Comparison of ENCODE assay signal across 9 cellular contexts in the genomic region with DNA sequence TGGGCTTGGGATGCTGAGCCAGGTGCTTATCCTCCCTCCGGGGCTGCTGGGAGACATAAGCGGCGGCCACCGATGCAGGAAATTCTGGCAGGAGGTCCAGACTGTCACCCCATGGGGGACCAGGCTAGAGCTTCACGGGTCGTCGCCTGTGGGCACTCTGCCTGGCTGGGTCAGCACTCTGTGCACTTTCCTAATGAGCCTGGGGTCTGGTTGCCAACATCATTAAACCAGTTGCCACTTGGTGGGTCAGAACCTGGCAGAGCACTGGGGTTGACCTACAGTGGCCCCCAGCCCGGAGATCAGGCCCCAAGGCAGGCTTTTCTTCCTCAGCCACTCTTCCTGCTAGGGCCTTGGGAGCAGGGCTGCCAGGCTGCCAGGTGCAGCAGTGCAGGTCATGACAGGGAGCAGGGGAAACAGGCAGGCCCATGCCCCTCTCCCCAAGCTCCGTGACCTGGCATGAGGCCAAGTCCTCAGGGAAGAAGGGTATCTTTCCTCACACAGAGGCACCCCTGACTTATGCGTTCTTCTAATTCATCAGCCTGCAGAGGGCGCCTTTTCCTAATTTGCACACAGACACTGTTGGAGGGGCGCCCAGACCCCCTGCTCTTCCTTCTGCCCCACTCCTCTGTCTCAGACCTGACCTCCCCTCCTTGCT.
DNase-seq lines count a peak whose midpoint lies in the region; TF ChIP-seq lines count a peak whose summit lies in the region.
"Had no signal": no experiment of that assay in that cellular context is flagged by ENCODE, and none has a peak within 500 bp of the region (broad histone marks: within the 10 kb centered on the region; RNA-seq: fewer than 3 reads in every experiment).

No MANE protein-coding gene starts in this region.

- H3K9me3 ChIP-seq in SJCRH30 (replicated peaks) (no peaks in the 10 kb centered on the region), uterus (no peaks in the 10 kb centered on the region)
- H3K9me3 ChIP-seq in effector memory CD4-positive, alpha-beta T cell (ENCODE audit: control insufficient read depth, low read length): no peaks in the 10 kb centered on the region
- H3K9me3 ChIP-seq: ascending aorta had no signal

- H3K4me3 ChIP-seq in SJCRH30 (no peak overlapping the region), uterus (no peak overlapping the region)
- no peak overlapping the region for H3K4me3 ChIP-seq in effector memory CD4-positive, alpha-beta T cell (ENCODE audit: insufficient read depth, low read depth, low read length, poor library complexity, severe bottlenecking)
- H3K4me3 ChIP-seq: ascending aorta had no signal

- intact Hi-C loops in uterus (cut with DNase I; ENCODE audit: low total_unique reads): no loop called here

- TF ChIP-seq CTCF in GM13977 (IDR thresholded peaks at IDR 0.05; ENCODE audit: extremely low read depth, insufficient read depth, missing control alignments) (peak; percentile 32), uterus (IDR thresholded peaks at IDR 0.05) (no peak)

- H3K4me1 ChIP-seq in SJCRH30: no peaks in the 10 kb centered on the region
- no peaks in the 10 kb centered on the region for H3K4me1 ChIP-seq in uterus
- H3K4me1 ChIP-seq in effector memory CD4-positive, alpha-beta T cell (ENCODE audit: control insufficient read depth, insufficient read depth, low read length, poor library complexity, severe bottlenecking): no peaks in the 10 kb centered on the region
- H3K4me1 ChIP-seq: ascending aorta had no signal

- DNase-seq in DMS153 (lab: John Stamatoyannopoulos, UW) (peak; percentile 5), DMS153 treated with DMSO at 0.1 percent for 48 hours (lab: John Stamatoyannopoulos, UW; ENCODE audit: unreplicated experiment) (no peak), GM13977 (ENCODE audit: low spot score) (no peak), SJCRH30 (peak; percentile 24 to 57), left kidney (ENCODE audit: low read depth, low spot score) (peak; percentile 57), MV-4-11 (lab: John Stamatoyannopoulos, UW) (no peak), uterus (no peak)
- no peak for DNase-seq in effector memory CD4-positive, alpha-beta T cell

- H3K27me3 ChIP-seq in SJCRH30: no peaks in the 10 kb centered on the region
- H3K27me3 ChIP-seq in uterus: no peaks in the 10 kb centered on the region
- H3K27me3 ChIP-seq in effector memory CD4-positive, alpha-beta T cell (replicated peaks; ENCODE audit: control insufficient read depth, insufficient read depth, low read length, poor library complexity, severe bottlenecking): no peaks in the 10 kb centered on the region
- H3K27me3 ChIP-seq: ascending aorta had no signal

- H3K36me3 ChIP-seq in SJCRH30 (no peaks in the 10 kb centered on the region), uterus (no peaks in the 10 kb centered on the region)
- no peaks in the 10 kb centered on the region for H3K36me3 ChIP-seq in effector memory CD4-positive, alpha-beta T cell (ENCODE audit: control insufficient read depth, insufficient read depth, low read length)
- H3K36me3 ChIP-seq: ascending aorta had no signal

- H3K27ac ChIP-seq in SJCRH30 (no peak overlapping the region), uterus (no peak overlapping the region)
- no peak overlapping the region for H3K27ac ChIP-seq in effector memory CD4-positive, alpha-beta T cell (ENCODE audit: insufficient read depth, low read length, poor library complexity, severe bottlenecking)
- H3K27ac ChIP-seq: ascending aorta had no signal

- no peak for TF ChIP-seq POLR2A in uterus (IDR thresholded peaks at IDR 0.05)

- in situ Hi-C loops in GM13977 (cut with MboI; ENCODE audit: low pct_unique_long_range_greater_than_20kb, low sequenced_read_pairs, unreplicated experiment): no loop called here

Comparison
In these comparisons a context has a peak if more than half of its experiments do, and no peak if none do; other contexts are left out.
1. DNase-seq: peak in DMS153 (single experiment), SJCRH30 (2 of 2) and left kidney (single experiment); none in DMS153 treated with DMSO at 0.1 percent for 48 hours (single experiment), GM13977 (single experiment), MV-4-11 (single experiment), uterus (0 of 2) and effector memory CD4-positive, alpha-beta T cell (0 of 3).